In the genomic region with DNA sequence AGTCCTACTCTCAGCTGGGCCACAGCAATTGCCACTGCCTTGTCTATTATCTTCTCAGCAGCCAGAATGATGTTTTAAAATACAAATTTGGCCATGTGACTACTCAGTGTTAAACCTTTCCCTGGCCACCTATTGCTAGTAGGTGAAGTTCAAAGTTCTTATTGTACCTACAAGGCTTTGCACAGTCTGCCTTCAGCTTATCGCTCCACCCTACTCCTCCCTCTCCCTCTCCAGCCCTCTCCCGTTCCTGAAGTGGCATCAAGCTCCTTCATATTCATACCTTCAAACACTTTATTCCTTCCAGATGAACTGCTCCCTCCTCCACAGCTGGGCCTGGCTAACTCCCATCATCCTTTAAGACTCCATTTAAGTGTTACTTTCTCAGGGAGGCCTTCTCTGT, we compare ENCODE assay signal across 26 cellular contexts. TPM values are rescaled to one million over a fixed set of nuclear protein-coding genes. Genes with fewer than 3 reads are reported as not detected.
A peak's percentile ranks its signal among the peaks of the same experiment; 100 is the strongest.
DNase-seq lines count a peak whose midpoint lies in the region; ATAC-seq, FAIRE-seq and TF ChIP-seq lines count a peak whose summit lies in the region.
"Had no signal": no experiment of that assay in that cellular context is flagged by ENCODE, and none has a peak within 500 bp of the region (broad histone marks: within the 10 kb centered on the region; RNA-seq: fewer than 3 reads in every experiment).

No MANE protein-coding gene starts in this region.

- no peaks in the 10 kb centered on the region for H3F3A ChIP-seq in SU-DHL-6 (ENCODE audit: insufficient read depth)

- intact Hi-C loops in HepG2 (cut with micrococcal nuclease; ENCODE audit: unreplicated experiment): loop anchor here (10.0 kb wide), 1 partner anchor 201 kb away; no protein-coding TSS in a partner anchor

- H3K9me3 ChIP-seq in SU-DHL-6 (ENCODE audit: insufficient read depth, low read length) (no peaks in the 10 kb centered on the region), HepG2 (ENCODE audit: low read length) (no peaks in the 10 kb centered on the region), neuronal stem cell (replicated peaks in 1 of 2; ENCODE audit: control insufficient read depth in 2 of 2, insufficient read depth in 1 of 2, low read depth in 1 of 2, low read length in 2 of 2) (peaks cover 0 to 3% of the 10 kb centered on the region in 2 donors)
- H3K9me3 ChIP-seq: tibial artery had no signal

- H2BK5ac ChIP-seq in neuronal stem cell (ENCODE audit: low read length): no peak overlapping the region

- H2BK15ac ChIP-seq in neuronal stem cell (ENCODE audit: low read length): no peak overlapping the region

- WGBS in HepG2 (ENCODE audit: low lambda C conversion rate): 2% methylated on average over 2 of the region's 2 CpGs
- no CpG with 5 or more reads among the region's 2 CpGs for WGBS in neuronal stem cell (ENCODE audit: extremely low coverage in 2 of 2, insufficient read length in 2 of 2, insufficient replicate concordance in 1 of 2), 2 donors

- H3K9me3 Mint-ChIP-seq in effector memory CD8-positive, alpha-beta T cell: no peaks in the 10 kb centered on the region
- no peaks in the 10 kb centered on the region for H3K9me3 Mint-ChIP-seq in activated naive CD4-positive, alpha-beta T cell treated with anti-CD3 and anti-CD28 coated beads, Interleukin-2, amount 10 ng/mL, durations not matched to agents 7 days and 5 days
- H3K9me3 Mint-ChIP-seq: immature natural killer cell; natural killer cell treated with Interleukin-12 subunit alpha and Interleukin-12 subunit beta and Interleukin-15 and Interleukin-18, amount 100 ng/mL, for 72 hours had no signal

- CTCF ChIA-PET in HepG2 (lab: Yijun Ruan, JAX; ENCODE audit: low intra/inter-chr PET ratio, low total read pairs): interaction anchor here (2.9 kb wide), 1 partner anchor 93 kb away, joined by 31 read pairs; a partner anchor contains a TSS
- CTCF ChIA-PET in activated naive CD4-positive, alpha-beta T cell treated with anti-CD3 and anti-CD28 coated beads, Interleukin-2, amount 10 ng/mL, durations not matched to agents 7 days and 5 days (lab: Charles Lee): interaction anchor here (1.1 to 3.1 kb wide), 4 partner anchors 13 to 205 kb away, joined by 6 to 30 read pairs (median 11); a partner anchor contains a TSS

- H3K9me2 ChIP-seq in SU-DHL-6 (replicated peaks; ENCODE audit: insufficient read depth, low read length): no peaks in the 10 kb centered on the region

- H4K20me1 ChIP-seq in SU-DHL-6 (ENCODE audit: low read depth, low read length) (no peaks in the 10 kb centered on the region), HepG2 (ENCODE audit: insufficient read depth, low read length) (no peaks in the 10 kb centered on the region)

- H2BK12ac ChIP-seq in neuronal stem cell (ENCODE audit: low read length): no peak overlapping the region

- peaks cover 6 to 11% of the 10 kb centered on the region in 2 donors for H3K27me3 Mint-ChIP-seq in effector memory CD8-positive, alpha-beta T cell
- peaks cover 9% of the 10 kb centered on the region for H3K27me3 Mint-ChIP-seq in activated naive CD4-positive, alpha-beta T cell treated with anti-CD3 and anti-CD28 coated beads, Interleukin-2, amount 10 ng/mL, durations not matched to agents 7 days and 5 days
- H3K27me3 Mint-ChIP-seq: progenitor cell of endocrine pancreas had no signal

- H3K27ac ChIP-seq in 22Rv1 (peak overlapping the region; percentile 54), SU-DHL-6 (ENCODE audit: low read depth, low read length) (no peak overlapping the region), HepG2 (ENCODE audit: extremely low read length, insufficient read depth, low read length) (no peak overlapping the region), neuronal stem cell (replicated peaks; ENCODE audit: low read length) (no peak overlapping the region)
- H3K27ac ChIP-seq: HL-60, tibial artery had no signal

- peaks cover 0 to 5% of the 10 kb centered on the region in 2 donors for H3K4me1 Mint-ChIP-seq in effector memory CD8-positive, alpha-beta T cell (ENCODE audit: low read depth in 2 of 2)
- H3K4me1 Mint-ChIP-seq in activated naive CD4-positive, alpha-beta T cell treated with anti-CD3 and anti-CD28 coated beads, Interleukin-2, amount 10 ng/mL, durations not matched to agents 7 days and 5 days: no peaks in the 10 kb centered on the region

- TF ChIP-seq CTCF in 22Rv1 (IDR thresholded peaks at IDR 0.05) (no peak), SU-DHL-6 (IDR thresholded peaks at IDR 0.05; ENCODE audit: insufficient read depth, low read length, poor library complexity, severe bottlenecking) (no peak), HepG2 (CRISPR knock-in tag; IDR thresholded peaks at IDR 0.05) (no peak)

- H3K18ac ChIP-seq in neuronal stem cell (ENCODE audit: low read length): no peak overlapping the region

- H3K4ac ChIP-seq in neuronal stem cell (ENCODE audit: low read length): no peak overlapping the region

- DNase-seq in HepG2 (ENCODE audit: low spot score): no peak
- no peak for DNase-seq in neuronal stem cell (ENCODE audit: low spot score)
- no peak for DNase-seq in effector memory CD8-positive, alpha-beta T cell
- no peak for DNase-seq in stimulated activated CD4-positive, alpha-beta T cell treated with anti-CD3 and anti-CD28 coated beads, Interleukin-15, amount 100 ng/mL, for 24 hours
- DNase-seq in activated naive CD4-positive, alpha-beta T cell treated with anti-CD3 and anti-CD28 coated beads, Interleukin-2, amount 10 ng/mL, durations not matched to agents 7 days and 5 days: no peak
- DNase-seq: activated CD4-positive, alpha-beta T cell treated with anti-CD3 and anti-CD28 coated beads, Interleukin-2, amount 50 U/mL, for 4 hours; activated CD8-positive, alpha-beta memory T cell treated with anti-CD3 and anti-CD28 coated beads, Interleukin-2, amount 50 U/mL, for 48 hours; activated effector memory CD4-positive, alpha-beta T cell treated with Interleukin-2 at 50 U/mL for 16 hours; immature natural killer cell; NCI-H187; NCI-H82; PC-3; stimulated activated CD4-positive, alpha-beta T cell treated with anti-CD3 and anti-CD28 coated beads, Interleukin-2, amount 100 ng/mL, for 24 hours; stimulated activated naive B cell treated with anti-CD40 and anti-IgM and Interleukin-4, amounts not matched to agents 10 μg/mL and 1 μg/mL and 100 μg/mL, for 72 hours; T-helper 2 cell; tibial artery; WERI-Rb-1 had no signal

- BruUV-seq in HepG2 (replicated peaks; lab: Mats Ljungman, UMichigan): no TSS peak

- H3K9ac ChIP-seq in SU-DHL-6 (ENCODE audit: low read length) (no peak overlapping the region), HepG2 (ENCODE audit: insufficient read depth, low read depth, low read length) (no peak overlapping the region), neuronal stem cell (ENCODE audit: low read depth, low read length, poor library complexity) (no peak overlapping the region)

- TF ChIP-seq POLR2A in HepG2 (IDR thresholded peaks at IDR 0.05; ENCODE audit: insufficient read depth in 1 of 2, low read depth in 2 of 2, low read length in 2 of 2): no peak

- no peak overlapping the region for H4K91ac ChIP-seq in neuronal stem cell (ENCODE audit: low read depth, low read length, poor library complexity)

- no peak overlapping the region for H2AK5ac ChIP-seq in neuronal stem cell (ENCODE audit: low read depth, low read length)

- ATAC-seq in HepG2: no peak
- no peak for ATAC-seq in effector memory CD8-positive, alpha-beta T cell (replicated peaks)
- no peak for ATAC-seq in GM21825 (IDR thresholded peaks at IDR 0.05; ENCODE audit: unreplicated experiment)
- ATAC-seq: natural killer cell treated with Interleukin-12 subunit alpha and Interleukin-12 subunit beta and Interleukin-15 and Interleukin-18, amount 100 ng/mL, for 72 hours had no signal

- peaks cover 9% of the 10 kb centered on the region; the same call in 1 of the 2 replicates for H3K4me1 ChIP-seq in HepG2 (ENCODE audit: insufficient read depth, low read length)
- peaks cover 0 to 14% of the 10 kb centered on the region in 2 donors for H3K4me1 ChIP-seq in neuronal stem cell (ENCODE audit: control insufficient read depth in 2 of 2, insufficient read depth in 1 of 2, low read depth in 1 of 2, low read length in 2 of 2)
- H3K4me1 ChIP-seq: tibial artery had no signal

- H3K23ac ChIP-seq in neuronal stem cell (ENCODE audit: low read depth, low read length, poor library complexity): no peak overlapping the region

- POLR2A ChIA-PET in HepG2 (lab: Yijun Ruan, JAX): interaction anchor here (1.5 kb wide), 1 partner anchor 93 kb away, joined by 6 read pairs; a partner anchor contains a TSS

- H3K4me2 ChIP-seq in SU-DHL-6 (ENCODE audit: low read depth, low read length, poor library complexity, severe bottlenecking) (no peak overlapping the region), HepG2 (ENCODE audit: low read depth, low read length) (peak overlapping the region; percentile 2; the same call in 1 of the 2 replicates), neuronal stem cell (ENCODE audit: insufficient read depth, low read length, poor library complexity, severe bottlenecking) (no peak overlapping the region)

- H3K27ac Mint-ChIP-seq in effector memory CD8-positive, alpha-beta T cell: peak overlapping the region in 1 of 2 donors; percentile 35
- no peak overlapping the region for H3K27ac Mint-ChIP-seq in activated naive CD4-positive, alpha-beta T cell treated with anti-CD3 and anti-CD28 coated beads, Interleukin-2, amount 10 ng/mL, durations not matched to agents 7 days and 5 days
- H3K27ac Mint-ChIP-seq: immature natural killer cell; natural killer cell treated with Interleukin-12 subunit alpha and Interleukin-12 subunit beta and Interleukin-15 and Interleukin-18, amount 100 ng/mL, for 72 hours; progenitor cell of endocrine pancreas; stimulated activated naive B cell treated with anti-CD40 and anti-IgM and Interleukin-4, amounts not matched to agents 10 μg/mL and 1 μg/mL and 100 μg/mL, for 72 hours had no signal

- no peaks in the 10 kb centered on the region for H3K79me1 ChIP-seq in neuronal stem cell (ENCODE audit: low read depth, low read length)

- no peak for TF ChIP-seq EP300 in HepG2 (IDR thresholded peaks at IDR 0.05; ENCODE audit: low read depth in 2 of 2, low read length in 2 of 2)
- no peak for TF ChIP-seq EP300 in HepG2 (CRISPR knock-in tag; IDR thresholded peaks at IDR 0.05; ENCODE audit: borderline replicate concordance)

- TF ChIP-seq RAD21 in HepG2 (CRISPR knock-in tag; IDR thresholded peaks at IDR 0.05): no peak

- no peak overlapping the region for H2BK120ac ChIP-seq in neuronal stem cell (ENCODE audit: low read depth, low read length)

- in situ Hi-C loops in HepG2 (cut with HindIII; ENCODE audit: extremely low pct_ligation_motif_present, low pct_unique_long_range_greater_than_20kb): loop anchor here (5.0 kb wide), 1 partner anchor 94 kb away; a partner anchor contains a TSS

- H3K27me3 ChIP-seq in SU-DHL-6 (ENCODE audit: low read length) (no peaks in the 10 kb centered on the region), HepG2 (ENCODE audit: control insufficient read depth in 1 of 2, insufficient read depth in 2 of 2, low read length in 2 of 2) (peaks cover 0 to 2% of the 10 kb centered on the region in 2 experiments; a peak in 1 of 5 replicates), neuronal stem cell (ENCODE audit: control insufficient read depth in 3 of 3, insufficient read depth in 3 of 3, low read depth in 1 of 3, low read length in 3 of 3) (no peaks in the 10 kb centered on the region)

- no peak overlapping the region for H3K14ac ChIP-seq in neuronal stem cell (ENCODE audit: low read length)

- H2AFZ ChIP-seq in SU-DHL-6 (ENCODE audit: low read depth, low read length, severe bottlenecking): peak overlapping the region; percentile 97
- no peak overlapping the region for H2AFZ ChIP-seq in HepG2 (ENCODE audit: low read length)
- peak overlapping the region; percentile 93 for H2AFZ ChIP-seq in neuronal stem cell (ENCODE audit: low read length)

- H3K4me3 ChIP-seq in SU-DHL-6 (ENCODE audit: insufficient read depth, low read length, poor library complexity, severe bottlenecking) (no peak overlapping the region), HepG2 (replicated peaks in 1 of 3; ENCODE audit: insufficient read depth in 1 of 3, low read depth in 2 of 3, low read length in 3 of 3) (no peak overlapping the region), neuronal stem cell (ENCODE audit: low read length in 2 of 2) (no peak overlapping the region)
- H3K4me3 ChIP-seq: tibial artery had no signal

- no peak for FAIRE-seq in HepG2 (lab: Jason Lieb, UNC)
- FAIRE-seq: GM18507 had no signal

- H3K4me3 Mint-ChIP-seq in effector memory CD8-positive, alpha-beta T cell: no peak overlapping the region
- H3K4me3 Mint-ChIP-seq in activated naive CD4-positive, alpha-beta T cell treated with anti-CD3 and anti-CD28 coated beads, Interleukin-2, amount 10 ng/mL, durations not matched to agents 7 days and 5 days: no peak overlapping the region
- H3K4me3 Mint-ChIP-seq: immature natural killer cell; natural killer cell treated with Interleukin-12 subunit alpha and Interleukin-12 subunit beta and Interleukin-15 and Interleukin-18, amount 100 ng/mL, for 72 hours; stimulated activated naive B cell treated with anti-CD40 and anti-IgM and Interleukin-4, amounts not matched to agents 10 μg/mL and 1 μg/mL and 100 μg/mL, for 72 hours had no signal

- no peaks in the 10 kb centered on the region for H3K36me3 Mint-ChIP-seq in effector memory CD8-positive, alpha-beta T cell (ENCODE audit: insufficient read depth)
- no peaks in the 10 kb centered on the region for H3K36me3 Mint-ChIP-seq in activated naive CD4-positive, alpha-beta T cell treated with anti-CD3 and anti-CD28 coated beads, Interleukin-2, amount 10 ng/mL, durations not matched to agents 7 days and 5 days
- H3K36me3 Mint-ChIP-seq: immature natural killer cell; natural killer cell treated with Interleukin-12 subunit alpha and Interleukin-12 subunit beta and Interleukin-15 and Interleukin-18, amount 100 ng/mL, for 72 hours; stimulated activated naive B cell treated with anti-CD40 and anti-IgM and Interleukin-4, amounts not matched to agents 10 μg/mL and 1 μg/mL and 100 μg/mL, for 72 hours had no signal

- H3K79me2 ChIP-seq in SU-DHL-6 (ENCODE audit: insufficient read depth, low read length): no peaks in the 10 kb centered on the region
- no peaks in the 10 kb centered on the region for H3K79me2 ChIP-seq in HepG2 (ENCODE audit: insufficient read depth, low read length)

- no peak overlapping the region for H4K8ac ChIP-seq in neuronal stem cell (ENCODE audit: low read depth, low read length)

- H3K36me3 ChIP-seq in SU-DHL-6 (ENCODE audit: low read length): no peaks in the 10 kb centered on the region
- no peaks in the 10 kb centered on the region for H3K36me3 ChIP-seq in HepG2 (replicated peaks in 1 of 2; ENCODE audit: control insufficient read depth in 1 of 2, insufficient read depth in 2 of 2, low read length in 2 of 2)
- H3K36me3 ChIP-seq in neuronal stem cell (replicated peaks in 1 of 2; ENCODE audit: control insufficient read depth in 2 of 2, insufficient read depth in 2 of 2, low read length in 2 of 2): no peaks in the 10 kb centered on the region
- H3K36me3 ChIP-seq: tibial artery, WERI-Rb-1 had no signal

RNA-seq across cellular contexts. Expression of a gene that starts 37.3 kb away (rescaled TPM):
- total RNA-seq in HepG2 (2016; rRNA removed; fragmentation: Illumina TruSeq; extraction: Trizol): not detected in 2 replicates
- total RNA-seq in HepG2 (2016; cell fraction: cytosol; rRNA removed; fragmentation: Illumina TruSeq; extraction: Trizol; ENCODE audit: low read depth): not detected in 2 replicates
- not detected in 2 replicates for total RNA-seq in HepG2 (2016; cell fraction: insoluble cytoplasmic fraction; rRNA removed; fragmentation: Illumina TruSeq; extraction: Trizol)
- not detected in 2 replicates for total RNA-seq in HepG2 (2016; cell fraction: membrane; rRNA removed; fragmentation: Illumina TruSeq; extraction: Trizol)
- total RNA-seq in HepG2 (2016; cell fraction: nucleus; rRNA removed; fragmentation: Illumina TruSeq; extraction: Trizol): not detected in 2 replicates
- polyA plus RNA-seq in HepG2 (2011; rRNA removed): not detected in 2 replicates
- polyA plus RNA-seq in HepG2 (2011; cell fraction: cytosol; rRNA removed): not detected in 2 replicates
- not detected in 2 replicates for polyA plus RNA-seq in HepG2 (2011; cell fraction: nucleus; rRNA removed)
- polyA plus RNA-seq in HepG2 (2012): not detected in 2 replicates
- not detected in 2 replicates for polyA plus RNA-seq in HepG2 (2016; cell fraction: cytosol; fragmentation: Illumina TruSeq; extraction: Trizol; ENCODE audit: low read depth)
- polyA plus RNA-seq in HepG2 (2016; cell fraction: insoluble cytoplasmic fraction; fragmentation: Illumina TruSeq; extraction: Trizol; ENCODE audit: low read depth): not detected in 2 replicates
- polyA plus RNA-seq in HepG2 (2016; cell fraction: membrane; fragmentation: Illumina TruSeq; extraction: Trizol; ENCODE audit: low read depth): not detected in 2 replicates
- not detected in 2 replicates for polyA plus RNA-seq in HepG2 (2016; cell fraction: nucleus; fragmentation: Illumina TruSeq; extraction: Trizol; ENCODE audit: insufficient read depth, low read depth)
- polyA minus RNA-seq in HepG2 (2011; rRNA and poly(A)+ RNA removed; ENCODE audit: low replicate concordance): 0.32 TPM in 1 of 2 replicates, not detected in the other
- not detected in 2 replicates for polyA minus RNA-seq in HepG2 (2011; cell fraction: cytosol; rRNA and poly(A)+ RNA removed)
- not detected in 2 replicates for polyA minus RNA-seq in HepG2 (2011; cell fraction: nucleus; rRNA and poly(A)+ RNA removed)
- polyA plus RNA-seq in neuronal stem cell (2013, experiment 1 of 2): not detected
- polyA plus RNA-seq in neuronal stem cell (2013, experiment 2 of 2): not detected
- total RNA-seq: A172; lung microvascular endothelial cell; natural killer cell treated with Interleukin-12 subunit alpha and Interleukin-12 subunit beta and Interleukin-15 and Interleukin-18, amount 100 ng/mL, for 72 hours; PC-3; progenitor cell of endocrine pancreas had no signal
- polyA plus RNA-seq: immature natural killer cell had no signal

RNA-seq across cellular contexts. Expression of a gene that starts 47.7 kb away (rescaled TPM):
- not detected in 2 replicates for total RNA-seq in HepG2 (2016; rRNA removed; fragmentation: Illumina TruSeq; extraction: Trizol)
- not detected in 2 replicates for total RNA-seq in HepG2 (2016; cell fraction: cytosol; rRNA removed; fragmentation: Illumina TruSeq; extraction: Trizol; ENCODE audit: low read depth)
- total RNA-seq in HepG2 (2016; cell fraction: insoluble cytoplasmic fraction; rRNA removed; fragmentation: Illumina TruSeq; extraction: Trizol): not detected in 2 replicates
- total RNA-seq in HepG2 (2016; cell fraction: membrane; rRNA removed; fragmentation: Illumina TruSeq; extraction: Trizol): not detected in 2 replicates
- total RNA-seq in HepG2 (2016; cell fraction: nucleus; rRNA removed; fragmentation: Illumina TruSeq; extraction: Trizol): not detected in 2 replicates
- polyA plus RNA-seq in HepG2 (2011; rRNA removed): not detected in 2 replicates
- polyA plus RNA-seq in HepG2 (2011; cell fraction: cytosol; rRNA removed): not detected in 2 replicates
- polyA plus RNA-seq in HepG2 (2011; cell fraction: nucleus; rRNA removed): not detected in 2 replicates
- not detected in 2 replicates for polyA plus RNA-seq in HepG2 (2012)
- not detected in 2 replicates for polyA plus RNA-seq in HepG2 (2016; cell fraction: cytosol; fragmentation: Illumina TruSeq; extraction: Trizol; ENCODE audit: low read depth)
- not detected in 2 replicates for polyA plus RNA-seq in HepG2 (2016; cell fraction: insoluble cytoplasmic fraction; fragmentation: Illumina TruSeq; extraction: Trizol; ENCODE audit: low read depth)
- not detected in 2 replicates for polyA plus RNA-seq in HepG2 (2016; cell fraction: membrane; fragmentation: Illumina TruSeq; extraction: Trizol; ENCODE audit: low read depth)
- not detected in 2 replicates for polyA plus RNA-seq in HepG2 (2016; cell fraction: nucleus; fragmentation: Illumina TruSeq; extraction: Trizol; ENCODE audit: insufficient read depth, low read depth)
- polyA minus RNA-seq in HepG2 (2011; rRNA and poly(A)+ RNA removed; ENCODE audit: low replicate concordance): not detected in 2 replicates
- polyA minus RNA-seq in HepG2 (2011; cell fraction: cytosol; rRNA and poly(A)+ RNA removed): not detected in 2 replicates
- polyA minus RNA-seq in HepG2 (2011; cell fraction: nucleus; rRNA and poly(A)+ RNA removed): not detected in 2 replicates
- polyA plus RNA-seq in neuronal stem cell (2013, experiment 1 of 2): not detected
- polyA plus RNA-seq in neuronal stem cell (2013, experiment 2 of 2): not detected
- total RNA-seq: A172; lung microvascular endothelial cell; natural killer cell treated with Interleukin-12 subunit alpha and Interleukin-12 subunit beta and Interleukin-15 and Interleukin-18, amount 100 ng/mL, for 72 hours; PC-3; progenitor cell of endocrine pancreas had no signal
- polyA plus RNA-seq: immature natural killer cell had no signal
